13 cellular contexts compared by ENCODE assay signal in the genomic region with DNA sequence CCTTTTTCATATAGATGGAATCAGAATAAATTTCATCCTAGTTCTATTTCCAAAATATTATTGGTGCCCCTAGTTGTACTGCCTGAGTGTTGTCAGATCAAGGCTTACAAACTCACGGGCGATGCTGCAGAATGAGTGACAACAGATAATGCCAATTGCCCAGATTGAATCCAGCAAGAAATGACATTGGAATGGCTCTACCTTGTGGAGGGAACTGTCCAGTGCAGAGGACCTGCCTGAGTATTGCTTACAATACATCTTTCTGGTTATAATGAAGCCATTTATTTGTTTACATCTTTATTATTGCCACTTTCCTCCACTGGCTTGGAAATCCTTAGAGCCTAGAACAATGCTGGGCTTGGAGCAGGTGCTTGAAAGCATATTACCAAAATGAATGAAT. TPM values are rescaled to one million over a fixed set of nuclear protein-coding genes. Genes with fewer than 3 reads are reported as not detected.
DNase-seq lines count a peak whose midpoint lies in the region; ATAC-seq, FAIRE-seq and TF ChIP-seq lines count a peak whose summit lies in the region.
"Had no signal": no experiment of that assay in that cellular context is flagged by ENCODE, and none has a peak within 500 bp of the region (broad histone marks: within the 10 kb centered on the region; RNA-seq: fewer than 3 reads in every experiment).

No MANE protein-coding gene starts in this region.

- TF ChIP-seq EP300 in Ishikawa (IDR thresholded peaks at IDR 0.05; ENCODE audit: borderline replicate concordance) = no peak

- TF ChIP-seq RAD21 in Ishikawa (IDR thresholded peaks at IDR 0.05; ENCODE audit: low read depth) = peak; percentile 49

- no peak for ATAC-seq in GM18868 (IDR thresholded peaks at IDR 0.05; ENCODE audit: unreplicated experiment)
- ATAC-seq: naive thymus-derived CD8-positive, alpha-beta T cell had no signal

- FAIRE-seq in urothelium cell line (lab: Jason Lieb, UNC) = no peak
- FAIRE-seq: endometrium had no signal

- DNase-seq in Ammon's horn (ENCODE audit: low spot score) (peak; percentile 36), dermis blood vessel endothelial cell (peak; percentile 32), midbrain (lab: John Stamatoyannopoulos, UW) (peak; percentile 12), RPMI8226 (no peak), urothelium cell line (ENCODE audit: low spot score) (no peak), OCI-M1 (lab: John Stamatoyannopoulos, UW) (no peak)
- DNase-seq: activated CD8-positive, alpha-beta memory T cell treated with anti-CD3 and anti-CD28 coated beads, Interleukin-2, amount 50 U/mL, for 48 hours; GOT3; naive thymus-derived CD8-positive, alpha-beta T cell; SHP77 treated with DMSO at 0.1 percent for 48 hours had no signal

TF ChIP-seq in Ishikawa, 13 proteins besides CTCF, POLR2A, EP300 and RAD21:
- no peak for TF ChIP-seq TAF1 (IDR thresholded peaks at IDR 0.05; ENCODE audit: low read depth)
- TF ChIP-seq EGR1 (IDR thresholded peaks at IDR 0.05) = no peak
- TF ChIP-seq, protein P1, sequence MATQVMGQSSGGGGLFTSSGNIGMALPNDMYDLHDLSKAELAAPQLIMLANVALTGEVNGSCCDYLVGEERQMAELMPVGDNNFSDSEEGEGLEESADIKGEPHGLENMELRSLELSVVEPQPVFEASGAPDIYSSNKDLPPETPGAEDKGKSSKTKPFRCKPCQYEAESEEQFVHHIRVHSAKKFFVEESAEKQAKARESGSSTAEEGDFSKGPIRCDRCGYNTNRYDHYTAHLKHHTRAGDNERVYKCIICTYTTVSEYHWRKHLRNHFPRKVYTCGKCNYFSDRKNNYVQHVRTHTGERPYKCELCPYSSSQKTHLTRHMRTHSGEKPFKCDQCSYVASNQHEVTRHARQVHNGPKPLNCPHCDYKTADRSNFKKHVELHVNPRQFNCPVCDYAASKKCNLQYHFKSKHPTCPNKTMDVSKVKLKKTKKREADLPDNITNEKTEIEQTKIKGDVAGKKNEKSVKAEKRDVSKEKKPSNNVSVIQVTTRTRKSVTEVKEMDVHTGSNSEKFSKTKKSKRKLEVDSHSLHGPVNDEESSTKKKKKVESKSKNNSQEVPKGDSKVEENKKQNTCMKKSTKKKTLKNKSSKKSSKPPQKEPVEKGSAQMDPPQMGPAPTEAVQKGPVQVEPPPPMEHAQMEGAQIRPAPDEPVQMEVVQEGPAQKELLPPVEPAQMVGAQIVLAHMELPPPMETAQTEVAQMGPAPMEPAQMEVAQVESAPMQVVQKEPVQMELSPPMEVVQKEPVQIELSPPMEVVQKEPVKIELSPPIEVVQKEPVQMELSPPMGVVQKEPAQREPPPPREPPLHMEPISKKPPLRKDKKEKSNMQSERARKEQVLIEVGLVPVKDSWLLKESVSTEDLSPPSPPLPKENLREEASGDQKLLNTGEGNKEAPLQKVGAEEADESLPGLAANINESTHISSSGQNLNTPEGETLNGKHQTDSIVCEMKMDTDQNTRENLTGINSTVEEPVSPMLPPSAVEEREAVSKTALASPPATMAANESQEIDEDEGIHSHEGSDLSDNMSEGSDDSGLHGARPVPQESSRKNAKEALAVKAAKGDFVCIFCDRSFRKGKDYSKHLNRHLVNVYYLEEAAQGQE (IDR thresholded peaks at IDR 0.05; ENCODE audit: low read depth) = peak; percentile 41; the same call in 1 of the 2 replicates

RNA-seq across cellular contexts. Expression of a gene that starts 7.8 kb away (rescaled TPM):
- 0.28 and 0.34 TPM in 2 replicates for total RNA-seq in dermis blood vessel endothelial cell
- total RNA-seq: naive thymus-derived CD8-positive, alpha-beta T cell had no signal

Comparison
In these comparisons a context has a peak if more than half of its experiments do, and no peak if none do; other contexts are left out.
1. DNase-seq: peak in Ammon's horn (single experiment), dermis blood vessel endothelial cell (single experiment) and midbrain (single experiment); none in RPMI8226 (single experiment), urothelium cell line (single experiment) and OCI-M1 (single experiment).